Comparison of ENCODE assay signal across 19 cellular contexts in genomic region chr13:97211986-97212385, GRCh38. TPM values are rescaled to one million over a fixed set of nuclear protein-coding genes. Genes with fewer than 3 reads are reported as not detected.
A peak's percentile ranks its signal among the peaks of the same experiment; 100 is the strongest.
DNase-seq lines count a peak whose midpoint lies in the region; ATAC-seq and TF ChIP-seq lines count a peak whose summit lies in the region.
"Had no signal": no experiment of that assay in that cellular context is flagged by ENCODE, and none has a peak within 500 bp of the region (broad histone marks: within the 10 kb centered on the region; RNA-seq: fewer than 3 reads in every experiment).

No MANE protein-coding gene starts in this region.

- TF ChIP-seq CTCF in CD14-positive monocyte (IDR thresholded peaks at IDR 0.05) = no peak

- intact Hi-C loops in CD14-positive monocyte (cut with micrococcal nuclease) = loop anchor here in 1 of 2 donors (10.0 kb wide), 1 partner anchor 207 kb away; no protein-coding TSS in a partner anchor

- H3K36me3 Mint-ChIP-seq in activated naive CD4-positive, alpha-beta T cell treated with anti-CD3 and anti-CD28 coated beads, Interleukin-2, amount 50 U/mL, for 24 hours = no peaks in the 10 kb centered on the region
- peaks cover 6 to 16% of the 10 kb centered on the region in 2 donors for H3K36me3 Mint-ChIP-seq in CD14-positive monocyte
- H3K36me3 Mint-ChIP-seq in natural killer cell treated with Interleukin-12 subunit alpha and Interleukin-12 subunit beta and Interleukin-15 and Interleukin-18, amount 100 ng/mL, for 72 hours = no peaks in the 10 kb centered on the region
- H3K36me3 Mint-ChIP-seq: naive B cell had no signal

- H3K27ac ChIP-seq in layer of hippocampus (ENCODE audit: low read depth, low read length) = peak overlapping the region; percentile 80
- H3K27ac ChIP-seq: esophagus squamous epithelium, lower lobe of right lung, pancreas had no signal

- H3K4me3 ChIP-seq in adipocyte (ENCODE audit: low read length) = peak overlapping the region; percentile 2
- H3K4me3 ChIP-seq: adrenal gland, esophagus squamous epithelium, lower lobe of right lung, pancreas had no signal

- no peak for DNase-seq in activated naive CD4-positive, alpha-beta T cell treated with anti-CD3 and anti-CD28 coated beads, Interleukin-2, amount 50 U/mL, for 16 hours
- DNase-seq in adipocyte (ENCODE audit: low read depth) = no peak
- DNase-seq in superior temporal gyrus (ENCODE audit: extremely low spot score) = peak; percentile 85
- no peak for DNase-seq in CD14-positive monocyte (ENCODE audit: low spot score)
- no peak for DNase-seq in natural killer cell treated with Interleukin-12 subunit alpha and Interleukin-12 subunit beta and Interleukin-15 and Interleukin-18, amount 100 ng/mL, for 72 hours (ENCODE audit: low spot score)
- DNase-seq in activated CD4-positive, CD25-positive, alpha-beta regulatory T cell (lab: John Stamatoyannopoulos, UW) = no peak
- DNase-seq: effector CD4-positive, alpha-beta T cell; esophagus squamous epithelium; GOT3; lower lobe of right lung; naive B cell; NCI-H1105; pancreas; stimulated activated CD4-positive, alpha-beta T cell treated with anti-CD3 and anti-CD28 coated beads, Interleukin-2, amount 100 ng/mL, for 24 hours; stimulated activated naive CD4-positive, alpha-beta T cell treated with Interleukin-2 at 50 U/mL for 16 hours had no signal

- H3K27me3 ChIP-seq in adipocyte (replicated peaks; ENCODE audit: control insufficient read depth, insufficient read depth, low read length) (no peaks in the 10 kb centered on the region), layer of hippocampus (ENCODE audit: control insufficient read depth, insufficient read depth, low read length) (no peaks in the 10 kb centered on the region)
- H3K27me3 ChIP-seq: adrenal gland, esophagus squamous epithelium, pancreas had no signal

- H3K27me3 Mint-ChIP-seq in activated naive CD4-positive, alpha-beta T cell treated with anti-CD3 and anti-CD28 coated beads, Interleukin-2, amount 50 U/mL, for 24 hours = no peaks in the 10 kb centered on the region
- peaks cover 40 to 51% (median 41%) of the 10 kb centered on the region in 3 donors for H3K27me3 Mint-ChIP-seq in CD14-positive monocyte (ENCODE audit: low read depth in 3 of 3)
- peaks cover 0 to 5% of the 10 kb centered on the region in 2 donors for H3K27me3 Mint-ChIP-seq in natural killer cell treated with Interleukin-12 subunit alpha and Interleukin-12 subunit beta and Interleukin-15 and Interleukin-18, amount 100 ng/mL, for 72 hours

- peak overlapping the region; percentile 71 for H3K27ac Mint-ChIP-seq in activated naive CD4-positive, alpha-beta T cell treated with anti-CD3 and anti-CD28 coated beads, Interleukin-2, amount 50 U/mL, for 24 hours
- H3K27ac Mint-ChIP-seq in CD14-positive monocyte = peak overlapping the region in 2 of 7 donors; percentile 19 to 27
- H3K27ac Mint-ChIP-seq in natural killer cell treated with Interleukin-12 subunit alpha and Interleukin-12 subunit beta and Interleukin-15 and Interleukin-18, amount 100 ng/mL, for 72 hours = peak overlapping the region in 1 of 2 donors; percentile 0
- H3K27ac Mint-ChIP-seq: activated T-helper 2 cell treated with anti-CD3 and anti-CD28 coated beads, Interferon-gamma antibody, Interleukin-2, Interleukin-4, amounts not matched to agents 10 μg/mL and 5 μg/mL and 100 μg/mL, durations not matched to agents 14 hours and 24 hours and 36 hours had no signal

- H3K36me3 ChIP-seq in adipocyte (ENCODE audit: control insufficient read depth, insufficient read depth, low read length, severe bottlenecking) = no peaks in the 10 kb centered on the region
- H3K36me3 ChIP-seq: adrenal gland, esophagus squamous epithelium, lower lobe of right lung, pancreas had no signal

- peaks cover 22% of the 10 kb centered on the region for H3K4me1 ChIP-seq in adipocyte (ENCODE audit: control insufficient read depth, insufficient read depth, low read length)
- H3K4me1 ChIP-seq: adrenal gland, lower lobe of right lung, pancreas had no signal

- H3K4me1 Mint-ChIP-seq in activated naive CD4-positive, alpha-beta T cell treated with anti-CD3 and anti-CD28 coated beads, Interleukin-2, amount 50 U/mL, for 24 hours = peaks cover 58% of the 10 kb centered on the region
- peaks cover 37% of the 10 kb centered on the region for H3K4me1 Mint-ChIP-seq in CD14-positive monocyte
- peaks cover 13 to 20% of the 10 kb centered on the region in 2 donors for H3K4me1 Mint-ChIP-seq in natural killer cell treated with Interleukin-12 subunit alpha and Interleukin-12 subunit beta and Interleukin-15 and Interleukin-18, amount 100 ng/mL, for 72 hours (ENCODE audit: low read depth in 2 of 2)
- H3K4me1 Mint-ChIP-seq: naive B cell had no signal

- no peak for ATAC-seq in natural killer cell treated with Interleukin-12 subunit alpha and Interleukin-12 subunit beta and Interleukin-15 and Interleukin-18, amount 100 ng/mL, for 72 hours

- H3K4me3 Mint-ChIP-seq in activated naive CD4-positive, alpha-beta T cell treated with anti-CD3 and anti-CD28 coated beads, Interleukin-2, amount 50 U/mL, for 24 hours = no peak overlapping the region
- H3K4me3 Mint-ChIP-seq in CD14-positive monocyte = peak overlapping the region in 1 of 2 donors; percentile 54
- no peak overlapping the region for H3K4me3 Mint-ChIP-seq in natural killer cell treated with Interleukin-12 subunit alpha and Interleukin-12 subunit beta and Interleukin-15 and Interleukin-18, amount 100 ng/mL, for 72 hours
- H3K4me3 Mint-ChIP-seq: naive B cell had no signal

- H3K9me3 ChIP-seq in adipocyte (ENCODE audit: control insufficient read depth, low read length) = no peaks in the 10 kb centered on the region
- H3K9me3 ChIP-seq: adrenal gland, esophagus squamous epithelium, lower lobe of right lung, pancreas had no signal

- peak overlapping the region; percentile 67 for H3K9ac ChIP-seq in adipocyte (ENCODE audit: low read length)

- H3K9me3 Mint-ChIP-seq in activated naive CD4-positive, alpha-beta T cell treated with anti-CD3 and anti-CD28 coated beads, Interleukin-2, amount 50 U/mL, for 24 hours = no peaks in the 10 kb centered on the region
- peaks cover 4 to 14% (median 10%) of the 10 kb centered on the region in 7 donors for H3K9me3 Mint-ChIP-seq in CD14-positive monocyte
- H3K9me3 Mint-ChIP-seq in natural killer cell treated with Interleukin-12 subunit alpha and Interleukin-12 subunit beta and Interleukin-15 and Interleukin-18, amount 100 ng/mL, for 72 hours = no peaks in the 10 kb centered on the region

RNA-seq across cellular contexts. Expression of gene MBNL2, which starts 10.1 kb away (rescaled TPM):
- polyA plus RNA-seq in CD14-positive monocyte = 10 to 100 TPM; 13.4 to 15.5 TPM
- total RNA-seq in natural killer cell treated with Interleukin-12 subunit alpha and Interleukin-12 subunit beta and Interleukin-15 and Interleukin-18, amount 100 ng/mL, for 72 hours = 10 to 100 TPM; 13.0 to 15.6 TPM
